ENCODE assay signal across 1 cellular context in the genomic region with DNA sequence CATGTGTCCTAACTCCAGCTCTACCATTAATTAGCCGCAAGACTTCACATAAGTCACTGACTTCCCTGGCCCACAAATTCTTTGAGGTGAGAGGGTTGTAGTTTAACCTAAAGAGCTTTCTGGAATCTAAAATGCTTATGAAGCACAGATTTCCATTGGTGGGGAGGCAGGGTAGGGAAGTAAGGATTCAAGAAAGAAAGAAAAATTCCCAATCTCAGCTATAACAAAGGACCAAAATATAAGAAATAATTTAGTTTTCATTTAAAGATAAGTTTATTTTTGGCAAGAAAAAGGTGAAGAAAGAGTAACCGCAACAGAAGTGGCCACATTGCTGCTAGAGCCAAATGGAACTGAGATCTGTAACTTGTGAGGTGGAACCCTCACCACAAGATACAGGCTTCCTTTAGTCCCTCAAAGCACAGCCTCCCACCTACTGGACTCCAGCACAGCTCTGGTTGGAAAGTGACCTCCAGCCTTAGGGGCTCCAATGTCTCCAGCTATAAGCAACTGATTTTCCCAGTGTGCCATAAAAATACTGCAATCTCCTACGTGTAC.
A peak's percentile ranks its signal among the peaks of the same experiment; 100 is the strongest.
TF ChIP-seq lines count a peak whose summit lies in the region.

No MANE protein-coding gene starts in this region.

TF ChIP-seq in GM12878, 131 proteins besides CTCF, POLR2A, EP300 and RAD21 (continued from another document):
- TF ChIP-seq MTA3 (IDR thresholded peaks at IDR 0.05; ENCODE audit: borderline replicate concordance, low read length) = no peak
- TF ChIP-seq, protein P1, sequence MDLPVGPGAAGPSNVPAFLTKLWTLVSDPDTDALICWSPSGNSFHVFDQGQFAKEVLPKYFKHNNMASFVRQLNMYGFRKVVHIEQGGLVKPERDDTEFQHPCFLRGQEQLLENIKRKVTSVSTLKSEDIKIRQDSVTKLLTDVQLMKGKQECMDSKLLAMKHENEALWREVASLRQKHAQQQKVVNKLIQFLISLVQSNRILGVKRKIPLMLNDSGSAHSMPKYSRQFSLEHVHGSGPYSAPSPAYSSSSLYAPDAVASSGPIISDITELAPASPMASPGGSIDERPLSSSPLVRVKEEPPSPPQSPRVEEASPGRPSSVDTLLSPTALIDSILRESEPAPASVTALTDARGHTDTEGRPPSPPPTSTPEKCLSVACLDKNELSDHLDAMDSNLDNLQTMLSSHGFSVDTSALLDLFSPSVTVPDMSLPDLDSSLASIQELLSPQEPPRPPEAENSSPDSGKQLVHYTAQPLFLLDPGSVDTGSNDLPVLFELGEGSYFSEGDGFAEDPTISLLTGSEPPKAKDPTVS (IDR thresholded peaks at IDR 0.05; ENCODE audit: low read depth, low read length) = no peak
- TF ChIP-seq, protein P2, sequence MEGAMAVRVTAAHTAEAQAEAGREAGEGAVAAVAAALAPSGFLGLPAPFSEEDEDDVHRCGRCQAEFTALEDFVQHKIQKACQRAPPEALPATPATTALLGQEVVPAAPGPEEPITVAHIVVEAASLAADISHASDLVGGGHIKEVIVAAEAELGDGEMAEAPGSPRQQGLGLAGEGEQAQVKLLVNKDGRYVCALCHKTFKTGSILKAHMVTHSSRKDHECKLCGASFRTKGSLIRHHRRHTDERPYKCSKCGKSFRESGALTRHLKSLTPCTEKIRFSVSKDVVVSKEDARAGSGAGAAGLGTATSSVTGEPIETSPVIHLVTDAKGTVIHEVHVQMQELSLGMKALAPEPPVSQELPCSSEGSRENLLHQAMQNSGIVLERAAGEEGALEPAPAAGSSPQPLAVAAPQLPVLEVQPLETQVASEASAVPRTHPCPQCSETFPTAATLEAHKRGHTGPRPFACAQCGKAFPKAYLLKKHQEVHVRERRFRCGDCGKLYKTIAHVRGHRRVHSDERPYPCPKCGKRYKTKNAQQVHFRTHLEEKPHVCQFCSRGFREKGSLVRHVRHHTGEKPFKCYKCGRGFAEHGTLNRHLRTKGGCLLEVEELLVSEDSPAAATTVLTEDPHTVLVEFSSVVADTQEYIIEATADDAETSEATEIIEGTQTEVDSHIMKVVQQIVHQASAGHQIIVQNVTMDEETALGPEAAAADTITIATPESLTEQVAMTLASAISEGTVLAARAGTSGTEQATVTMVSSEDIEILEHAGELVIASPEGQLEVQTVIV (IDR thresholded peaks at IDR 0.05; ENCODE audit: borderline replicate concordance, partially characterized antibody) = no peak
- peak; percentile 44 to 45; a peak in 3 of 4 replicates for TF ChIP-seq BHLHE40 (IDR thresholded peaks at IDR 0.05; ENCODE audit: borderline replicate concordance in 1 of 2, low read depth in 2 of 2, low read length in 1 of 2)
- TF ChIP-seq LARP7 (IDR thresholded peaks at IDR 0.05) = no peak
- TF ChIP-seq, protein P3, sequence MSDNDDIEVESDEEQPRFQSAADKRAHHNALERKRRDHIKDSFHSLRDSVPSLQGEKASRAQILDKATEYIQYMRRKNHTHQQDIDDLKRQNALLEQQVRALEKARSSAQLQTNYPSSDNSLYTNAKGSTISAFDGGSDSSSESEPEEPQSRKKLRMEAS (IDR thresholded peaks at IDR 0.05; ENCODE audit: low read depth, low read length) = no peak; the same call in 1 of the 2 replicates
- TF ChIP-seq HDAC6 (IDR thresholded peaks at IDR 0.05; ENCODE audit: unreplicated experiment) = no peak
- no peak for TF ChIP-seq NRF1 (conservative IDR thresholded peaks at IDR 0.05; ENCODE audit: low read depth, low read length)
- TF ChIP-seq ZNF217 (IDR thresholded peaks at IDR 0.05) = 0 out of 2 replicates have a peak, but pooled peaks have one; percentile 12
- TF ChIP-seq, protein P4, sequence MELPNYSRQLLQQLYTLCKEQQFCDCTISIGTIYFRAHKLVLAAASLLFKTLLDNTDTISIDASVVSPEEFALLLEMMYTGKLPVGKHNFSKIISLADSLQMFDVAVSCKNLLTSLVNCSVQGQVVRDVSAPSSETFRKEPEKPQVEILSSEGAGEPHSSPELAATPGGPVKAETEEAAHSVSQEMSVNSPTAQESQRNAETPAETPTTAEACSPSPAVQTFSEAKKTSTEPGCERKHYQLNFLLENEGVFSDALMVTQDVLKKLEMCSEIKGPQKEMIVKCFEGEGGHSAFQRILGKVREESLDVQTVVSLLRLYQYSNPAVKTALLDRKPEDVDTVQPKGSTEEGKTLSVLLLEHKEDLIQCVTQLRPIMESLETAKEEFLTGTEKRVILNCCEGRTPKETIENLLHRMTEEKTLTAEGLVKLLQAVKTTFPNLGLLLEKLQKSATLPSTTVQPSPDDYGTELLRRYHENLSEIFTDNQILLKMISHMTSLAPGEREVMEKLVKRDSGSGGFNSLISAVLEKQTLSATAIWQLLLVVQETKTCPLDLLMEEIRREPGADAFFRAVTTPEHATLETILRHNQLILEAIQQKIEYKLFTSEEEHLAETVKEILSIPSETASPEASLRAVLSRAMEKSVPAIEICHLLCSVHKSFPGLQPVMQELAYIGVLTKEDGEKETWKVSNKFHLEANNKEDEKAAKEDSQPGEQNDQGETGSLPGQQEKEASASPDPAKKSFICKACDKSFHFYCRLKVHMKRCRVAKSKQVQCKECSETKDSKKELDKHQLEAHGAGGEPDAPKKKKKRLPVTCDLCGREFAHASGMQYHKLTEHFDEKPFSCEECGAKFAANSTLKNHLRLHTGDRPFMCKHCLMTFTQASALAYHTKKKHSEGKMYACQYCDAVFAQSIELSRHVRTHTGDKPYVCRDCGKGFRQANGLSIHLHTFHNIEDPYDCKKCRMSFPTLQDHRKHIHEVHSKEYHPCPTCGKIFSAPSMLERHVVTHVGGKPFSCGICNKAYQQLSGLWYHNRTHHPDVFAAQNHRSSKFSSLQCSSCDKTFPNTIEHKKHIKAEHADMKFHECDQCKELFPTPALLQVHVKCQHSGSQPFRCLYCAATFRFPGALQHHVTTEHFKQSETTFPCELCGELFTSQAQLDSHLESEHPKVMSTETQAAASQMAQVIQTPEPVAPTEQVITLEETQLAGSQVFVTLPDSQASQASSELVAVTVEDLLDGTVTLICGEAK (IDR thresholded peaks at IDR 0.05; ENCODE audit: borderline replicate concordance) = no peak
- TF ChIP-seq TAF1 (IDR thresholded peaks at IDR 0.05; ENCODE audit: borderline replicate concordance, low read depth, low read length) = peak; percentile 33; the same call in 1 of the 2 replicates
- TF ChIP-seq SMAD5 (IDR thresholded peaks at IDR 0.05; ENCODE audit: low read depth) = no peak
- 0 out of 2 replicates have a peak, but pooled peaks have one; percentile 6 for TF ChIP-seq BMI1 (IDR thresholded peaks at IDR 0.05; ENCODE audit: borderline replicate concordance)
- TF ChIP-seq, protein P5, sequence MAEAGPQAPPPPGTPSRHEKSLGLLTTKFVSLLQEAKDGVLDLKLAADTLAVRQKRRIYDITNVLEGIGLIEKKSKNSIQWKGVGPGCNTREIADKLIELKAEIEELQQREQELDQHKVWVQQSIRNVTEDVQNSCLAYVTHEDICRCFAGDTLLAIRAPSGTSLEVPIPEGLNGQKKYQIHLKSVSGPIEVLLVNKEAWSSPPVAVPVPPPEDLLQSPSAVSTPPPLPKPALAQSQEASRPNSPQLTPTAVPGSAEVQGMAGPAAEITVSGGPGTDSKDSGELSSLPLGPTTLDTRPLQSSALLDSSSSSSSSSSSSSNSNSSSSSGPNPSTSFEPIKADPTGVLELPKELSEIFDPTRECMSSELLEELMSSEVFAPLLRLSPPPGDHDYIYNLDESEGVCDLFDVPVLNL (IDR thresholded peaks at IDR 0.05; ENCODE audit: low read depth, low read length) = no peak
- TF ChIP-seq RELA (IDR thresholded peaks at IDR 0.05; ENCODE audit: borderline replicate concordance, partially characterized antibody) = no peak
- no peak for TF ChIP-seq HDAC2 (IDR thresholded peaks at IDR 0.05)
- no peak for TF ChIP-seq WRNIP1 (IDR thresholded peaks at IDR 0.05; ENCODE audit: borderline replicate concordance, low read depth, low read length)
- no peak; the same call in 1 of the 2 replicates for TF ChIP-seq STAT3 (IDR thresholded peaks at IDR 0.05; ENCODE audit: low read depth, low read length)
- TF ChIP-seq MXI1 (IDR thresholded peaks at IDR 0.05; ENCODE audit: low read depth, low read length) = no peak; the same call in 1 of the 2 replicates
- no peak for TF ChIP-seq BACH1 (IDR thresholded peaks at IDR 0.05; ENCODE audit: borderline replicate concordance)
TF ChIP-seq in GM12878: peak in this region for 39.
